8 cellular contexts compared by ENCODE assay signal in the genomic region with DNA sequence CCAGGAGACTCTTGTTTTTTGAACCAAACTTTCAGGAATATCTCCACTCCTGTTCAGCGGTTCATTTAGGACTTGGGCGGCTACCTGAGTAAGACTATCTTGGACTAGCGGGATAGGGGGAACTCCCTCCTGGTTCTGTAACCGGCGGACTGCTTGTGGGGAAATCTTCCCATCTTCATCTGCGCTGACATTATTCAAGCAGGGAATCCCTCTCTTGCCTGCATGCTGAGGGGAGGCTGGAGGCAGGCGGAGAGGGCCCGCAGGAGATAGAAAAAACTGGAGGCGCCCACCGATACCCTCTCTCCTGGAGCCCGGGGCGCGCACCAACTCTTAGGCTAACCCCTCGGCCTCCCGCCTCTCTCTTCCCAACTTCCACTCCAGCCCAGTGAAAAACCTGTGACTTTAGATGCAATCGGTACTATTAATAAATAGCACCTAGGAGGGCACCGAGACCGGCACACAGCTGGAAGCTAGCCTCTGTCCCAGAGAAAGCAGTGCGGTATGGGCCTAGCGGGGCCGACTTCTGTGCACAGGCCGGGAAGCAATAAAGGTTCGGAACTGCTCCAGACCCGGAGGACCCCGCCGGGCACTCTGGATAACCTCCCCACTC. TPM values are rescaled to one million over a fixed set of nuclear protein-coding genes. Genes with fewer than 3 reads are reported as not detected.
DNase-seq lines count a peak whose midpoint lies in the region; ATAC-seq and TF ChIP-seq lines count a peak whose summit lies in the region.

No MANE protein-coding gene starts in this region.

- peak; percentile 3 for ATAC-seq in omental fat pad (ENCODE audit: low FRiP score)
- ATAC-seq in HG02840 (IDR thresholded peaks at IDR 0.05; ENCODE audit: low FRiP score, unreplicated experiment) = no peak

- DNase-seq in BJ (ENCODE audit: low read depth) (no peak), fibroblast of lung (ENCODE audit: low read depth in 2 of 2) (peak in 1 of 2 donors; percentile 13), omental fat pad (ENCODE audit: low spot score) (no peak), SKM-1 treated with dmso at 0.1 percent for 144 hours (lab: John Stamatoyannopoulos, UW; ENCODE audit: unreplicated experiment) (no peak)
- DNase-seq in stimulated activated CD4-positive, alpha-beta T cell treated with anti-CD3 and anti-CD28 coated beads, Interleukin-1b, Interleukin-23, amount 100 ng/mL, for 48 hours = no peak
- DNase-seq in activated CD8-positive, alpha-beta memory T cell treated with anti-CD3 and anti-CD28 coated beads, Interleukin-2, amount 50 U/mL, for 4 hours = no peak

- peak overlapping the region; percentile 36 for H3K4me3 ChIP-seq in BJ (ENCODE audit: low read depth, low read length)
- H3K4me3 ChIP-seq in OCI-LY1 (ENCODE audit: low read depth, low read length, poor library complexity, severe bottlenecking) = peak overlapping the region; percentile 35
- H3K4me3 ChIP-seq in fibroblast of lung (replicated peaks in 1 of 4; ENCODE audit: control extremely low read depth in 1 of 4, insufficient read depth in 1 of 4, low read depth in 3 of 4, low read length in 4 of 4) = peak overlapping the region; percentile 70 to 75 (median 71)

- H2AFZ ChIP-seq in OCI-LY1 (ENCODE audit: low read length) (no peak overlapping the region), fibroblast of lung (ENCODE audit: low read length) (peak overlapping the region; percentile 73)

- H3K9me3 ChIP-seq in OCI-LY1 (ENCODE audit: low read length) = no peaks in the 10 kb centered on the region
- H3K9me3 ChIP-seq in fibroblast of lung (ENCODE audit: control insufficient read depth, insufficient read depth, low read depth, low read length) = no peaks in the 10 kb centered on the region

- H3K4me1 ChIP-seq in OCI-LY1 (ENCODE audit: insufficient read depth, low read length, severe bottlenecking) (peaks cover 28% of the 10 kb centered on the region), fibroblast of lung (ENCODE audit: control insufficient read depth, extremely low read depth, insufficient read depth, low read length) (no peaks in the 10 kb centered on the region)

- H4K20me1 ChIP-seq in OCI-LY1 (ENCODE audit: insufficient read depth, low read length) (no peaks in the 10 kb centered on the region), fibroblast of lung (ENCODE audit: control insufficient read depth, extremely low read depth, insufficient read depth, low read length) (no peaks in the 10 kb centered on the region)

- POLR2A ChIA-PET in BJ (lab: Charles Lee) = no interaction called here

- H3K9me2 ChIP-seq in OCI-LY1 (ENCODE audit: low read depth, low read length) = no peaks in the 10 kb centered on the region

- 0 out of 2 replicates have a peak, but pooled peaks cover 1% of the 10 kb centered on the region for H3F3A ChIP-seq in OCI-LY1 (ENCODE audit: insufficient read depth, low read length)

- H3K27me3 ChIP-seq in BJ (ENCODE audit: control insufficient read depth, insufficient read depth, low read length) = peaks cover 16% of the 10 kb centered on the region
- no peaks in the 10 kb centered on the region for H3K27me3 ChIP-seq in OCI-LY1 (ENCODE audit: insufficient read depth, low read length)
- no peaks in the 10 kb centered on the region for H3K27me3 ChIP-seq in fibroblast of lung (ENCODE audit: control insufficient read depth, insufficient read depth, low read length)

- H3K27ac ChIP-seq in OCI-LY1 (ENCODE audit: low read depth, low read length, poor library complexity, severe bottlenecking) (no peak overlapping the region), fibroblast of lung (ENCODE audit: insufficient read depth, low read length) (peak overlapping the region; percentile 53)

- no peak overlapping the region for H3K9ac ChIP-seq in OCI-LY1 (ENCODE audit: low read length)
- H3K9ac ChIP-seq in fibroblast of lung (ENCODE audit: insufficient read depth, low read length) = peak overlapping the region; percentile 60

- H3K79me2 ChIP-seq in OCI-LY1 (ENCODE audit: insufficient read depth, low read length) (no peaks in the 10 kb centered on the region), fibroblast of lung (ENCODE audit: control insufficient read depth, insufficient read depth, low read length) (peaks cover 2% of the 10 kb centered on the region)

- H3K36me3 ChIP-seq in BJ (ENCODE audit: control insufficient read depth, insufficient read depth, low read length) (no peaks in the 10 kb centered on the region), OCI-LY1 (ENCODE audit: insufficient read depth, low read length) (no peaks in the 10 kb centered on the region), fibroblast of lung (ENCODE audit: control insufficient read depth, insufficient read depth, low read length) (no peaks in the 10 kb centered on the region)

- no peak overlapping the region; the same call in 1 of the 2 replicates for H3K4me2 ChIP-seq in OCI-LY1 (ENCODE audit: low read length)
- H3K4me2 ChIP-seq in fibroblast of lung (ENCODE audit: extremely low read depth, insufficient read depth, low read length) = peak overlapping the region; percentile 69

- TF ChIP-seq CTCF in BJ (IDR thresholded peaks at IDR 0.05; ENCODE audit: insufficient read depth, low read depth, low read length) (no peak), OCI-LY1 (IDR thresholded peaks at IDR 0.05; ENCODE audit: low read length) (no peak), fibroblast of lung (conservative IDR thresholded peaks at IDR 0.05 in 1 of 2, IDR thresholded peaks at IDR 0.05 in 1 of 2; ENCODE audit: low read depth in 1 of 2, low read length in 2 of 2) (no peak), omental fat pad (IDR thresholded peaks at IDR 0.05) (no peak)

- CTCF ChIA-PET in BJ (lab: Yijun Ruan, JAX) = interaction anchor here (1.6 kb wide), 1 partner anchor 14 kb away, joined by 3 read pairs; no protein-coding TSS in a partner anchor

RNA-seq across cellular contexts. Expression of a gene that starts 1.7 kb away (rescaled TPM):
- polyA plus RNA-seq in BJ (2011; rRNA removed) (0.54 and 0.67 TPM in 2 replicates), fibroblast of lung (3.7 and 4.3 TPM in 2 replicates)
- polyA minus RNA-seq in BJ (2011; rRNA and poly(A)+ RNA removed) = 0.67 and 0.95 TPM in 2 replicates
- total RNA-seq in fibroblast of lung (1.8 and 3.5 TPM in 2 replicates), omental fat pad (10 to 100 TPM in 3 of 4 donors, 1 to 10 TPM in 1; 9.0 to 26.3 (median 14.0) TPM)
- polyA plus RNA-seq in fibroblast of lung (2012) = 3.9 and 5.6 TPM in 2 replicates
- polyA minus RNA-seq in fibroblast of lung (ENCODE audit: low replicate concordance) = 5.6 and 13.6 TPM in 2 replicates
